Comparison of ENCODE assay signal across 10 cellular contexts in the genomic region with DNA sequence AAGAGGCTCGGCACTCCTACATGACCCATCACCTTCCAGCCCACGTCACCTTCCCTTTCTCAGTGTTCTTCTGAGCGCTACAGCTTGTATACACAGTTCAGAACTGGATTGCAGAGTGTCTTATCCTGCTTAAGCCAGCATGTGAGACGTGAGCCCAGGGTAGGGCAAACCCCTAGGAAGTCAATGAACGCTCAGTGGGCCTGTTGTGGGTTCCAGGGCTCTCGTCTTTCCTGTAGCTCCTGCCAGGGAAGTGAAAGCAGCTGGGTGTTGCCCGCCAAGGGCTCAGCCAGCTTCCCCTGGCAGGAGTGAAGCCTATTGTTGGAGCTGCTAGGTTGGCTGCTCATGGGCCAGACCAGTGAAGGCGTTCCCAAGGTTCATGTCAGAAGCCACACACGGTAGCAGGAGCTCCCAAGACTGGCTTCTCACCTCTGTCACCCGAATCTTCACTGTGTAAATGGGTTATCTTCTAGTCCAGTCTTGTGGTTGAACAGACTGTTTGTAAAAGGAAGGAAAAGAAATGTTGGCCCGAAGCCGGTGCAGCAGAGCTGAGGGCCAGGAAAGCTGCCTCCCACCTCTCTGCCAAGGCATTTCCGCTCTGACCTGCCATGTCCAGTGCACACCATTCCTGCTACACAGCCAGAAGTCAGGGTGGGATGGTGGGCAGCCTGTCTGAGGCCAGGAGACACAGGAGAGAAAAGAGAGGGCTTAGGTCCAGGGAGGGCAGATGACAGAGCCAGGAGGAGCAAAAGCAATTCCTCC.
A peak's percentile ranks its signal among the peaks of the same experiment; 100 is the strongest.
DNase-seq lines count a peak whose midpoint lies in the region; ATAC-seq, FAIRE-seq and TF ChIP-seq lines count a peak whose summit lies in the region.
"Had no signal": no experiment of that assay in that cellular context is flagged by ENCODE, and none has a peak within 500 bp of the region (broad histone marks: within the 10 kb centered on the region; RNA-seq: fewer than 3 reads in every experiment).

No MANE protein-coding gene starts in this region.

- no peak for FAIRE-seq in pancreas (lab: Jason Lieb, UNC)

- H3K4me3 ChIP-seq in heart right ventricle (peak overlapping the region in 1 of 10 donors; percentile 8), pancreas (no peak overlapping the region), dorsolateral prefrontal cortex (no peak overlapping the region)

- intact Hi-C loops in heart right ventricle (cut with DNase I) = loop anchor here in 1 of 10 donors (2.0 kb wide), 1 partner anchor 17 kb away; no protein-coding TSS in a partner anchor
- intact Hi-C loops in pancreas (cut with DNase I) = no loop called here
- intact Hi-C loops in dorsolateral prefrontal cortex (cut with DNase I) = no loop called here

- TF ChIP-seq CTCF in heart right ventricle (IDR thresholded peaks at IDR 0.05) (no peak), pancreas (IDR thresholded peaks at IDR 0.05) (no peak), dorsolateral prefrontal cortex (IDR thresholded peaks at IDR 0.05 in 54 of 56, conservative IDR thresholded peaks at IDR 0.05 in 2 of 56; ENCODE audit: low read depth in 1 of 56, partially characterized antibody in 56 of 56) (no peak)

- H3K9me3 ChIP-seq in heart right ventricle (peaks cover 0 to 13% (median 4%) of the 10 kb centered on the region in 11 donors), pancreas (no peaks in the 10 kb centered on the region)

- WGBS in heart right ventricle, 2 donors = 20 to 23% methylated on average over 13 of the region's 13 CpGs
- WGBS in pancreas, 2 donors = 65 to 74% methylated on average over 13 of the region's 13 CpGs

- H3K27me3 ChIP-seq in heart right ventricle (no peaks in the 10 kb centered on the region), pancreas (no peaks in the 10 kb centered on the region), dorsolateral prefrontal cortex (peaks cover 0 to 3% (median 0%) of the 10 kb centered on the region in 45 donors)

- H3K27ac ChIP-seq in heart right ventricle = peak overlapping the region; percentile 46 to 93 (median 86)
- peak overlapping the region in 1 of 4 donors; percentile 41 for H3K27ac ChIP-seq in pancreas
- H3K27ac ChIP-seq in dorsolateral prefrontal cortex = no peak overlapping the region

- DNase-seq in Ammon's horn (ENCODE audit: low spot score) (peak; percentile 49), heart right ventricle (peak; percentile 55 to 57), pancreas (no peak), RKO (ENCODE audit: low spot score) (no peak), DMS114 treated with DMSO at 0.1 percent for 48 hours (lab: John Stamatoyannopoulos, UW; ENCODE audit: unreplicated experiment) (no peak), dorsolateral prefrontal cortex (no peak)
- no peak for DNase-seq in stimulated activated CD4-positive, alpha-beta T cell treated with anti-CD3 and anti-CD28 coated beads, Interleukin-4, amount 100 ng/mL, for 4 hours
- DNase-seq: effector CD4-positive, alpha-beta T cell; NCI-H187 treated with DMSO at 0.1 percent for 48 hours had no signal

- H3K36me3 ChIP-seq in heart right ventricle = no peaks in the 10 kb centered on the region
- H3K36me3 ChIP-seq in pancreas = no peaks in the 10 kb centered on the region

- peaks cover 14 to 79% (median 57%) of the 10 kb centered on the region in 9 donors for H3K4me1 ChIP-seq in heart right ventricle
- peaks cover 0 to 3% (median 0%) of the 10 kb centered on the region in 3 donors for H3K4me1 ChIP-seq in pancreas

- ATAC-seq in SK-N-SH treated with all-trans-retinoic acid at 6 μM for 48 hours (peak; percentile 59), heart right ventricle (peak; percentile 34 to 82 (median 77)), pancreas (peak in 3 of 4 donors; percentile 52 to 75 (median 65))

TF ChIP-seq in SK-N-SH treated with all-trans-retinoic acid at 6 μM for 48 hours, 23 proteins besides CTCF, POLR2A, EP300 and RAD21 (continues in another document):
- TF ChIP-seq POU6F1 (CRISPR knock-in tag; IDR thresholded peaks at IDR 0.05; ENCODE audit: borderline replicate concordance, low read depth) (no peak), BACH2 (CRISPR knock-in tag; IDR thresholded peaks at IDR 0.05; ENCODE audit: borderline replicate concordance) (no peak), ZNF565 (CRISPR knock-in tag; conservative IDR thresholded peaks at IDR 0.05; ENCODE audit: low read depth) (no peak), CSRNP3 (CRISPR knock-in tag; IDR thresholded peaks at IDR 0.05) (no peak), ZC3H10 (CRISPR knock-in tag; IDR thresholded peaks at IDR 0.05) (no peak), PATZ1 (CRISPR knock-in tag; IDR thresholded peaks at IDR 0.05; ENCODE audit: borderline replicate concordance) (no peak), TCF4 (CRISPR knock-in tag; IDR thresholded peaks at IDR 0.05; ENCODE audit: borderline replicate concordance) (no peak), ZNF70 (CRISPR knock-in tag; IDR thresholded peaks at IDR 0.05) (0 out of 2 replicates have a peak, but pooled peaks have one; percentile 5), PPARA (CRISPR knock-in tag; IDR thresholded peaks at IDR 0.05; ENCODE audit: borderline replicate concordance) (no peak), ARNTL (CRISPR knock-in tag; IDR thresholded peaks at IDR 0.05; ENCODE audit: borderline replicate concordance, low read depth) (no peak), ZFP30 (CRISPR knock-in tag; IDR thresholded peaks at IDR 0.05) (no peak), OSR1 (CRISPR knock-in tag; IDR thresholded peaks at IDR 0.05) (no peak)
- TF ChIP-seq, protein P1, sequence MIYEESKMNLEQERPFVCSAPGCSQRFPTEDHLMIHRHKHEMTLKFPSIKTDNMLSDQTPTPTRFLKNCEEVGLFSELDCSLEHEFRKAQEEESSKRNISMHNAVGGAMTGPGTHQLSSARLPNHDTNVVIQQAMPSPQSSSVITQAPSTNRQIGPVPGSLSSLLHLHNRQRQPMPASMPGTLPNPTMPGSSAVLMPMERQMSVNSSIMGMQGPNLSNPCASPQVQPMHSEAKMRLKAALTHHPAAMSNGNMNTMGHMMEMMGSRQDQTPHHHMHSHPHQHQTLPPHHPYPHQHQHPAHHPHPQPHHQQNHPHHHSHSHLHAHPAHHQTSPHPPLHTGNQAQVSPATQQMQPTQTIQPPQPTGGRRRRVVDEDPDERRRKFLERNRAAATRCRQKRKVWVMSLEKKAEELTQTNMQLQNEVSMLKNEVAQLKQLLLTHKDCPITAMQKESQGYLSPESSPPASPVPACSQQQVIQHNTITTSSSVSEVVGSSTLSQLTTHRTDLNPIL (CRISPR knock-in tag; IDR thresholded peaks at IDR 0.05; ENCODE audit: low read depth) = no peak

Comparison
In these comparisons a context has a peak if more than half of its experiments do, and no peak if none do; other contexts are left out.
1. DNase-seq: peak in Ammon's horn (single experiment) and heart right ventricle (2 of 2); none in pancreas (0 of 6), RKO (single experiment), DMS114 treated with DMSO at 0.1 percent for 48 hours (single experiment), stimulated activated CD4-positive, alpha-beta T cell treated with anti-CD3 and anti-CD28 coated beads, Interleukin-4, amount 100 ng/mL, for 4 hours (0 of 2) and dorsolateral prefrontal cortex (0 of 10).
2. H3K27ac ChIP-seq: peak in heart right ventricle (10 of 10); none in dorsolateral prefrontal cortex (0 of 59).
3. Peak in every context shown above with its lines, with median percentiles within 50 percentile points of each other: ATAC-seq.